1 cellular context compared by ENCODE assay signal in genomic region chr1:87062687-87063086, GRCh38.
TF ChIP-seq lines count a peak whose summit lies in the region.

No MANE protein-coding gene starts in this region.

TF ChIP-seq in GM12878, 131 proteins besides CTCF, POLR2A, EP300 and RAD21 (continued from another document):
- TF ChIP-seq, protein P1, sequence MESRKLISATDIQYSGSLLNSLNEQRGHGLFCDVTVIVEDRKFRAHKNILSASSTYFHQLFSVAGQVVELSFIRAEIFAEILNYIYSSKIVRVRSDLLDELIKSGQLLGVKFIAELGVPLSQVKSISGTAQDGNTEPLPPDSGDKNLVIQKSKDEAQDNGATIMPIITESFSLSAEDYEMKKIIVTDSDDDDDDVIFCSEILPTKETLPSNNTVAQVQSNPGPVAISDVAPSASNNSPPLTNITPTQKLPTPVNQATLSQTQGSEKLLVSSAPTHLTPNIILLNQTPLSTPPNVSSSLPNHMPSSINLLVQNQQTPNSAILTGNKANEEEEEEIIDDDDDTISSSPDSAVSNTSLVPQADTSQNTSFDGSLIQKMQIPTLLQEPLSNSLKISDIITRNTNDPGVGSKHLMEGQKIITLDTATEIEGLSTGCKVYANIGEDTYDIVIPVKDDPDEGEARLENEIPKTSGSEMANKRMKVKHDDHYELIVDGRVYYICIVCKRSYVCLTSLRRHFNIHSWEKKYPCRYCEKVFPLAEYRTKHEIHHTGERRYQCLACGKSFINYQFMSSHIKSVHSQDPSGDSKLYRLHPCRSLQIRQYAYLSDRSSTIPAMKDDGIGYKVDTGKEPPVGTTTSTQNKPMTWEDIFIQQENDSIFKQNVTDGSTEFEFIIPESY (IDR thresholded peaks at IDR 0.05): no peak
- no peak for TF ChIP-seq MYC (IDR thresholded peaks at IDR 0.05; ENCODE audit: insufficient read depth, insufficient read length, insufficient replicate concordance, low read length, severe bottlenecking)
- TF ChIP-seq, protein P2, sequence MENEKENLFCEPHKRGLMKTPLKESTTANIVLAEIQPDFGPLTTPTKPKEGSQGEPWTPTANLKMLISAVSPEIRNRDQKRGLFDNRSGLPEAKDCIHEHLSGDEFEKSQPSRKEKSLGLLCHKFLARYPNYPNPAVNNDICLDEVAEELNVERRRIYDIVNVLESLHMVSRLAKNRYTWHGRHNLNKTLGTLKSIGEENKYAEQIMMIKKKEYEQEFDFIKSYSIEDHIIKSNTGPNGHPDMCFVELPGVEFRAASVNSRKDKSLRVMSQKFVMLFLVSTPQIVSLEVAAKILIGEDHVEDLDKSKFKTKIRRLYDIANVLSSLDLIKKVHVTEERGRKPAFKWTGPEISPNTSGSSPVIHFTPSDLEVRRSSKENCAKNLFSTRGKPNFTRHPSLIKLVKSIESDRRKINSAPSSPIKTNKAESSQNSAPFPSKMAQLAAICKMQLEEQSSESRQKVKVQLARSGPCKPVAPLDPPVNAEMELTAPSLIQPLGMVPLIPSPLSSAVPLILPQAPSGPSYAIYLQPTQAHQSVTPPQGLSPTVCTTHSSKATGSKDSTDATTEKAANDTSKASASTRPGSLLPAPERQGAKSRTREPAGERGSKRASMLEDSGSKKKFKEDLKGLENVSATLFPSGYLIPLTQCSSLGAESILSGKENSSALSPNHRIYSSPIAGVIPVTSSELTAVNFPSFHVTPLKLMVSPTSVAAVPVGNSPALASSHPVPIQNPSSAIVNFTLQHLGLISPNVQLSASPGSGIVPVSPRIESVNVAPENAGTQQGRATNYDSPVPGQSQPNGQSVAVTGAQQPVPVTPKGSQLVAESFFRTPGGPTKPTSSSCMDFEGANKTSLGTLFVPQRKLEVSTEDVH (IDR thresholded peaks at IDR 0.05; ENCODE audit: low read depth, partially characterized antibody): no peak
- TF ChIP-seq SIN3A (IDR thresholded peaks at IDR 0.05; ENCODE audit: low read depth, low read length): no peak
- TF ChIP-seq ATF7 (IDR thresholded peaks at IDR 0.05; ENCODE audit: low read depth): no peak
- no peak for TF ChIP-seq EZH2 (IDR thresholded peaks at IDR 0.05; ENCODE audit: borderline replicate concordance, control insufficient read depth, low read depth, low read length)
- no peak for TF ChIP-seq USF1 (IDR thresholded peaks at IDR 0.05; ENCODE audit: borderline replicate concordance, extremely low read length, insufficient read depth, low read depth, low read length)
- no peak for TF ChIP-seq USF2 (IDR thresholded peaks at IDR 0.05; ENCODE audit: borderline replicate concordance, low read depth, low read length)
- no peak for TF ChIP-seq BACH1 (IDR thresholded peaks at IDR 0.05; ENCODE audit: borderline replicate concordance)
- TF ChIP-seq TCF7 (IDR thresholded peaks at IDR 0.05; ENCODE audit: borderline replicate concordance): no peak
- TF ChIP-seq SREBF1 (IDR thresholded peaks at IDR 0.05; ENCODE audit: low read length): no peak
TF ChIP-seq in GM12878: peak in this region for 0.
